In the genomic region with DNA sequence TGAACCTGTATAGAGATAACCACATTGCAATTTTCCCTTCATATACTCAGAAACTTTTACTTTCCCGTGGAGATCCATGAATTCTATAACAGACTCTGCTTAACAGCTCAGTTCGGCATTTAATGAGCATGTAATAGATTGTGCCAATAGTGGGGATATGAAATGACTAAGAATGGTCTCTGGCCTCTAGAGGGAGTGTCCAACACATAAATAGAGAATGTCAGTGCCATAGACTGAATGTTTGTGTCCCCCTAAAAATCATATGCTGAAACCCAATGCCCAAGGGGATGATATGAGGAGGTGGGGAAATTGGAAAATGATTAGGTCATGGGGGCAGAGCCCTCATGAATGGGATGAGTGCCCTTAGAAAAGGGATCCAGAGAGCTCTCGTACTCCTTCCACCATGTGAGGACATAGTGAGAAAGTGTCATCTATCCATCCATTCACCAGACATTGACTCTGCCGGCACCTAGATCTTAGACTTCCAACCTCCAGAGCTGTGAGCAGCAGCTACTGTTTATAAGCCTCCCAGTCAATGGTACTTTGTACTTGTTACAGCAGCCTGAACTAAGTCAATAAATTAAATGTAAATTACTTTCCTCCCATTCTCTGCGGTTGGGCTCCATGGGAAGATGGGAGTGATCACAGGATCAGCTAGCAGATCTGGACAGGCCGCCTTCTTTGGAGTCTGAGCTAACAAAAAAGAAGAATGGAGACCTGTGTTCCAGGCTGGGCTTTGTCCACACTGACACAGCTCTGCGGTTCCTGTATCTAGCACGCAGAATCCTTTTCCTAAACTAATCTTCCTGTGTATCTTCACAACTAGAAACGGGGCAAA, we compare ENCODE assay signal across 1 cellular context.
TF ChIP-seq lines count a peak whose summit lies in the region.

No MANE protein-coding gene starts in this region.

TF ChIP-seq in HepG2, 621 proteins besides CTCF, POLR2A, EP300 and RAD21 (continued from another document and continues in another):
- TF ChIP-seq, protein P1, sequence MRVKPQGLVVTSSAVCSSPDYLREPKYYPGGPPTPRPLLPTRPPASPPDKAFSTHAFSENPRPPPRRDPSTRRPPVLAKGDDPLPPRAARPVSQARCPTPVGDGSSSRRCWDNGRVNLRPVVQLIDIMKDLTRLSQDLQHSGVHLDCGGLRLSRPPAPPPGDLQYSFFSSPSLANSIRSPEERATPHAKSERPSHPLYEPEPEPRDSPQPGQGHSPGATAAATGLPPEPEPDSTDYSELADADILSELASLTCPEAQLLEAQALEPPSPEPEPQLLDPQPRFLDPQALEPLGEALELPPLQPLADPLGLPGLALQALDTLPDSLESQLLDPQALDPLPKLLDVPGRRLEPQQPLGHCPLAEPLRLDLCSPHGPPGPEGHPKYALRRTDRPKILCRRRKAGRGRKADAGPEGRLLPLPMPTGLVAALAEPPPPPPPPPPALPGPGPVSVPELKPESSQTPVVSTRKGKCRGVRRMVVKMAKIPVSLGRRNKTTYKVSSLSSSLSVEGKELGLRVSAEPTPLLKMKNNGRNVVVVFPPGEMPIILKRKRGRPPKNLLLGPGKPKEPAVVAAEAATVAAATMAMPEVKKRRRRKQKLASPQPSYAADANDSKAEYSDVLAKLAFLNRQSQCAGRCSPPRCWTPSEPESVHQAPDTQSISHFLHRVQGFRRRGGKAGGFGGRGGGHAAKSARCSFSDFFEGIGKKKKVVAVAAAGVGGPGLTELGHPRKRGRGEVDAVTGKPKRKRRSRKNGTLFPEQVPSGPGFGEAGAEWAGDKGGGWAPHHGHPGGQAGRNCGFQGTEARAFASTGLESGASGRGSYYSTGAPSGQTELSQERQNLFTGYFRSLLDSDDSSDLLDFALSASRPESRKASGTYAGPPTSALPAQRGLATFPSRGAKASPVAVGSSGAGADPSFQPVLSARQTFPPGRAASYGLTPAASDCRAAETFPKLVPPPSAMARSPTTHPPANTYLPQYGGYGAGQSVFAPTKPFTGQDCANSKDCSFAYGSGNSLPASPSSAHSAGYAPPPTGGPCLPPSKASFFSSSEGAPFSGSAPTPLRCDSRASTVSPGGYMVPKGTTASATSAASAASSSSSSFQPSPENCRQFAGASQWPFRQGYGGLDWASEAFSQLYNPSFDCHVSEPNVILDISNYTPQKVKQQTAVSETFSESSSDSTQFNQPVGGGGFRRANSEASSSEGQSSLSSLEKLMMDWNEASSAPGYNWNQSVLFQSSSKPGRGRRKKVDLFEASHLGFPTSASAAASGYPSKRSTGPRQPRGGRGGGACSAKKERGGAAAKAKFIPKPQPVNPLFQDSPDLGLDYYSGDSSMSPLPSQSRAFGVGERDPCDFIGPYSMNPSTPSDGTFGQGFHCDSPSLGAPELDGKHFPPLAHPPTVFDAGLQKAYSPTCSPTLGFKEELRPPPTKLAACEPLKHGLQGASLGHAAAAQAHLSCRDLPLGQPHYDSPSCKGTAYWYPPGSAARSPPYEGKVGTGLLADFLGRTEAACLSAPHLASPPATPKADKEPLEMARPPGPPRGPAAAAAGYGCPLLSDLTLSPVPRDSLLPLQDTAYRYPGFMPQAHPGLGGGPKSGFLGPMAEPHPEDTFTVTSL (CRISPR knock-in tag; IDR thresholded peaks at IDR 0.05; ENCODE audit: borderline replicate concordance) = peak; percentile 61; the same call in 1 of the 2 replicates
- TF ChIP-seq FOXO1 (CRISPR knock-in tag; IDR thresholded peaks at IDR 0.05) = no peak
- TF ChIP-seq STAG1 (CRISPR knock-in tag; IDR thresholded peaks at IDR 0.05) = peak; percentile 53
- TF ChIP-seq, protein P2, sequence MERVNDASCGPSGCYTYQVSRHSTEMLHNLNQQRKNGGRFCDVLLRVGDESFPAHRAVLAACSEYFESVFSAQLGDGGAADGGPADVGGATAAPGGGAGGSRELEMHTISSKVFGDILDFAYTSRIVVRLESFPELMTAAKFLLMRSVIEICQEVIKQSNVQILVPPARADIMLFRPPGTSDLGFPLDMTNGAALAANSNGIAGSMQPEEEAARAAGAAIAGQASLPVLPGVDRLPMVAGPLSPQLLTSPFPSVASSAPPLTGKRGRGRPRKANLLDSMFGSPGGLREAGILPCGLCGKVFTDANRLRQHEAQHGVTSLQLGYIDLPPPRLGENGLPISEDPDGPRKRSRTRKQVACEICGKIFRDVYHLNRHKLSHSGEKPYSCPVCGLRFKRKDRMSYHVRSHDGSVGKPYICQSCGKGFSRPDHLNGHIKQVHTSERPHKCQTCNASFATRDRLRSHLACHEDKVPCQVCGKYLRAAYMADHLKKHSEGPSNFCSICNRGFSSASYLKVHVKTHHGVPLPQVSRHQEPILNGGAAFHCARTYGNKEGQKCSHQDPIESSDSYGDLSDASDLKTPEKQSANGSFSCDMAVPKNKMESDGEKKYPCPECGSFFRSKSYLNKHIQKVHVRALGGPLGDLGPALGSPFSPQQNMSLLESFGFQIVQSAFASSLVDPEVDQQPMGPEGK (CRISPR knock-in tag; IDR thresholded peaks at IDR 0.05) = no peak
- TF ChIP-seq IRF2 (CRISPR knock-in tag; IDR thresholded peaks at IDR 0.05) = 0 out of 2 replicates have a peak, but pooled peaks have one; percentile 11
- TF ChIP-seq, protein P3, sequence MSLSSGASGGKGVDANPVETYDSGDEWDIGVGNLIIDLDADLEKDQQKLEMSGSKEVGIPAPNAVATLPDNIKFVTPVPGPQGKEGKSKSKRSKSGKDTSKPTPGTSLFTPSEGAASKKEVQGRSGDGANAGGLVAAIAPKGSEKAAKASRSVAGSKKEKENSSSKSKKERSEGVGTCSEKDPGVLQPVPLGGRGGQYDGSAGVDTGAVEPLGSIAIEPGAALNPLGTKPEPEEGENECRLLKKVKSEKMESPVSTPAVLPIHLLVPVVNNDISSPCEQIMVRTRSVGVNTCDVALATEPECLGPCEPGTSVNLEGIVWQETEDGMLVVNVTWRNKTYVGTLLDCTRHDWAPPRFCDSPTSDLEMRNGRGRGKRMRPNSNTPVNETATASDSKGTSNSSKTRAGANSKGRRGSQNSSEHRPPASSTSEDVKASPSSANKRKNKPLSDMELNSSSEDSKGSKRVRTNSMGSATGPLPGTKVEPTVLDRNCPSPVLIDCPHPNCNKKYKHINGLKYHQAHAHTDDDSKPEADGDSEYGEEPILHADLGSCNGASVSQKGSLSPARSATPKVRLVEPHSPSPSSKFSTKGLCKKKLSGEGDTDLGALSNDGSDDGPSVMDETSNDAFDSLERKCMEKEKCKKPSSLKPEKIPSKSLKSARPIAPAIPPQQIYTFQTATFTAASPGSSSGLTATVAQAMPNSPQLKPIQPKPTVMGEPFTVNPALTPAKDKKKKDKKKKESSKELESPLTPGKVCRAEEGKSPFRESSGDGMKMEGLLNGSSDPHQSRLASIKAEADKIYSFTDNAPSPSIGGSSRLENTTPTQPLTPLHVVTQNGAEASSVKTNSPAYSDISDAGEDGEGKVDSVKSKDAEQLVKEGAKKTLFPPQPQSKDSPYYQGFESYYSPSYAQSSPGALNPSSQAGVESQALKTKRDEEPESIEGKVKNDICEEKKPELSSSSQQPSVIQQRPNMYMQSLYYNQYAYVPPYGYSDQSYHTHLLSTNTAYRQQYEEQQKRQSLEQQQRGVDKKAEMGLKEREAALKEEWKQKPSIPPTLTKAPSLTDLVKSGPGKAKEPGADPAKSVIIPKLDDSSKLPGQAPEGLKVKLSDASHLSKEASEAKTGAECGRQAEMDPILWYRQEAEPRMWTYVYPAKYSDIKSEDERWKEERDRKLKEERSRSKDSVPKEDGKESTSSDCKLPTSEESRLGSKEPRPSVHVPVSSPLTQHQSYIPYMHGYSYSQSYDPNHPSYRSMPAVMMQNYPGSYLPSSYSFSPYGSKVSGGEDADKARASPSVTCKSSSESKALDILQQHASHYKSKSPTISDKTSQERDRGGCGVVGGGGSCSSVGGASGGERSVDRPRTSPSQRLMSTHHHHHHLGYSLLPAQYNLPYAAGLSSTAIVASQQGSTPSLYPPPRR (CRISPR knock-in tag; IDR thresholded peaks at IDR 0.05; ENCODE audit: borderline replicate concordance) = peak; percentile 17; the same call in 1 of the 2 replicates
- TF ChIP-seq SNAI1 (CRISPR knock-in tag; IDR thresholded peaks at IDR 0.05; ENCODE audit: borderline replicate concordance) = no peak
- TF ChIP-seq RBAK (CRISPR knock-in tag; IDR thresholded peaks at IDR 0.05) = no peak
- TF ChIP-seq NFYB (CRISPR knock-in tag; IDR thresholded peaks at IDR 0.05) = no peak
- TF ChIP-seq PTBP1 (IDR thresholded peaks at IDR 0.05; ENCODE audit: low read depth, low read length, poor library complexity, severe bottlenecking) = no peak
- TF ChIP-seq, protein P4, sequence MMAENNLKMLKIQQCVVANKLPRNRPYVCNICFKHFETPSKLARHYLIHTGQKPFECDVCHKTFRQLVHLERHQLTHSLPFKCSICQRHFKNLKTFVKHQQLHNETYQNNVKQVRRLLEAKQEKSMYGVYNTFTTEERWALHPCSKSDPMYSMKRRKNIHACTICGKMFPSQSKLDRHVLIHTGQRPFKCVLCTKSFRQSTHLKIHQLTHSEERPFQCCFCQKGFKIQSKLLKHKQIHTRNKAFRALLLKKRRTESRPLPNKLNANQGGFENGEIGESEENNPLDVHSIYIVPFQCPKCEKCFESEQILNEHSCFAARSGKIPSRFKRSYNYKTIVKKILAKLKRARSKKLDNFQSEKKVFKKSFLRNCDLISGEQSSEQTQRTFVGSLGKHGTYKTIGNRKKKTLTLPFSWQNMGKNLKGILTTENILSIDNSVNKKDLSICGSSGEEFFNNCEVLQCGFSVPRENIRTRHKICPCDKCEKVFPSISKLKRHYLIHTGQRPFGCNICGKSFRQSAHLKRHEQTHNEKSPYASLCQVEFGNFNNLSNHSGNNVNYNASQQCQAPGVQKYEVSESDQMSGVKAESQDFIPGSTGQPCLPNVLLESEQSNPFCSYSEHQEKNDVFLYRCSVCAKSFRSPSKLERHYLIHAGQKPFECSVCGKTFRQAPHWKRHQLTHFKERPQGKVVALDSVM (CRISPR knock-in tag; IDR thresholded peaks at IDR 0.05) = no peak
- no peak for TF ChIP-seq PHF20 (CRISPR knock-in tag; IDR thresholded peaks at IDR 0.05)
- TF ChIP-seq, protein P5, sequence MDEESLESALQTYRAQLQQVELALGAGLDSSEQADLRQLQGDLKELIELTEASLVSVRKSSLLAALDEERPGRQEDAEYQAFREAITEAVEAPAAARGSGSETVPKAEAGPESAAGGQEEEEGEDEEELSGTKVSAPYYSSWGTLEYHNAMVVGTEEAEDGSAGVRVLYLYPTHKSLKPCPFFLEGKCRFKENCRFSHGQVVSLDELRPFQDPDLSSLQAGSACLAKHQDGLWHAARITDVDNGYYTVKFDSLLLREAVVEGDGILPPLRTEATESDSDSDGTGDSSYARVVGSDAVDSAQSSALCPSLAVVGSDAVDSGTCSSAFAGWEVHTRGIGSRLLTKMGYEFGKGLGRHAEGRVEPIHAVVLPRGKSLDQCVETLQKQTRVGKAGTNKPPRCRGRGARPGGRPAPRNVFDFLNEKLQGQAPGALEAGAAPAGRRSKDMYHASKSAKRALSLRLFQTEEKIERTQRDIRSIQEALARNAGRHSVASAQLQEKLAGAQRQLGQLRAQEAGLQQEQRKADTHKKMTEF (CRISPR knock-in tag; IDR thresholded peaks at IDR 0.05) = peak; percentile 45; the same call in 1 of the 2 replicates
- TF ChIP-seq, protein P6, sequence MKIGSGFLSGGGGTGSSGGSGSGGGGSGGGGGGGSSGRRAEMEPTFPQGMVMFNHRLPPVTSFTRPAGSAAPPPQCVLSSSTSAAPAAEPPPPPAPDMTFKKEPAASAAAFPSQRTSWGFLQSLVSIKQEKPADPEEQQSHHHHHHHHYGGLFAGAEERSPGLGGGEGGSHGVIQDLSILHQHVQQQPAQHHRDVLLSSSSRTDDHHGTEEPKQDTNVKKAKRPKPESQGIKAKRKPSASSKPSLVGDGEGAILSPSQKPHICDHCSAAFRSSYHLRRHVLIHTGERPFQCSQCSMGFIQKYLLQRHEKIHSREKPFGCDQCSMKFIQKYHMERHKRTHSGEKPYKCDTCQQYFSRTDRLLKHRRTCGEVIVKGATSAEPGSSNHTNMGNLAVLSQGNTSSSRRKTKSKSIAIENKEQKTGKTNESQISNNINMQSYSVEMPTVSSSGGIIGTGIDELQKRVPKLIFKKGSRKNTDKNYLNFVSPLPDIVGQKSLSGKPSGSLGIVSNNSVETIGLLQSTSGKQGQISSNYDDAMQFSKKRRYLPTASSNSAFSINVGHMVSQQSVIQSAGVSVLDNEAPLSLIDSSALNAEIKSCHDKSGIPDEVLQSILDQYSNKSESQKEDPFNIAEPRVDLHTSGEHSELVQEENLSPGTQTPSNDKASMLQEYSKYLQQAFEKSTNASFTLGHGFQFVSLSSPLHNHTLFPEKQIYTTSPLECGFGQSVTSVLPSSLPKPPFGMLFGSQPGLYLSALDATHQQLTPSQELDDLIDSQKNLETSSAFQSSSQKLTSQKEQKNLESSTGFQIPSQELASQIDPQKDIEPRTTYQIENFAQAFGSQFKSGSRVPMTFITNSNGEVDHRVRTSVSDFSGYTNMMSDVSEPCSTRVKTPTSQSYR (CRISPR knock-in tag; IDR thresholded peaks at IDR 0.05; ENCODE audit: borderline replicate concordance) = no peak
- 0 out of 2 replicates have a peak, but pooled peaks have one; percentile 65 for TF ChIP-seq CBFB (CRISPR knock-in tag; IDR thresholded peaks at IDR 0.05)
- TF ChIP-seq HNF4A (CRISPR knock-in tag; IDR thresholded peaks at IDR 0.05) = peak; percentile 75
- TF ChIP-seq, protein P7, sequence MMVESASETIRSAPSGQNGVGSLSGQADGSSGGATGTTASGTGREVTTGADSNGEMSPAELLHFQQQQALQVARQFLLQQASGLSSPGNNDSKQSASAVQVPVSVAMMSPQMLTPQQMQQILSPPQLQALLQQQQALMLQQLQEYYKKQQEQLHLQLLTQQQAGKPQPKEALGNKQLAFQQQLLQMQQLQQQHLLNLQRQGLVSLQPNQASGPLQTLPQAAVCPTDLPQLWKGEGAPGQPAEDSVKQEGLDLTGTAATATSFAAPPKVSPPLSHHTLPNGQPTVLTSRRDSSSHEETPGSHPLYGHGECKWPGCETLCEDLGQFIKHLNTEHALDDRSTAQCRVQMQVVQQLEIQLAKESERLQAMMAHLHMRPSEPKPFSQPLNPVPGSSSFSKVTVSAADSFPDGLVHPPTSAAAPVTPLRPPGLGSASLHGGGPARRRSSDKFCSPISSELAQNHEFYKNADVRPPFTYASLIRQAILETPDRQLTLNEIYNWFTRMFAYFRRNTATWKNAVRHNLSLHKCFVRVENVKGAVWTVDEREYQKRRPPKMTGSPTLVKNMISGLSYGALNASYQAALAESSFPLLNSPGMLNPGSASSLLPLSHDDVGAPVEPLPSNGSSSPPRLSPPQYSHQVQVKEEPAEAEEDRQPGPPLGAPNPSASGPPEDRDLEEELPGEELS (CRISPR knock-in tag; IDR thresholded peaks at IDR 0.05) = peak; percentile 35; the same call in 1 of the 2 replicates
- TF ChIP-seq, protein P8, sequence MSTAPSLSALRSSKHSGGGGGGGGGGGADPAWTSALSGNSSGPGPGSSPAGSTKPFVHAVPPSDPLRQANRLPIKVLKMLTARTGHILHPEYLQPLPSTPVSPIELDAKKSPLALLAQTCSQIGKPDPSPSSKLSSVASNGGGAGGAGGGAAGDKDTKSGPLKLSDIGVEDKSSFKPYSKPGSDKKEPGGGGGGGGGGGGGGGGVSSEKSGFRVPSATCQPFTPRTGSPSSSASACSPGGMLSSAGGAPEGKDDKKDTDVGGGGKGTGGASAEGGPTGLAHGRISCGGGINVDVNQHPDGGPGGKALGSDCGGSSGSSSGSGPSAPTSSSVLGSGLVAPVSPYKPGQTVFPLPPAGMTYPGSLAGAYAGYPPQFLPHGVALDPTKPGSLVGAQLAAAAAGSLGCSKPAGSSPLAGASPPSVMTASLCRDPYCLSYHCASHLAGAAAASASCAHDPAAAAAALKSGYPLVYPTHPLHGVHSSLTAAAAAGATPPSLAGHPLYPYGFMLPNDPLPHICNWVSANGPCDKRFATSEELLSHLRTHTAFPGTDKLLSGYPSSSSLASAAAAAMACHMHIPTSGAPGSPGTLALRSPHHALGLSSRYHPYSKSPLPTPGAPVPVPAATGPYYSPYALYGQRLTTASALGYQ (CRISPR knock-in tag; IDR thresholded peaks at IDR 0.05) = peak; percentile 26; the same call in 1 of the 2 replicates
- peak; percentile 34 for TF ChIP-seq MED1 (CRISPR knock-in tag; IDR thresholded peaks at IDR 0.05)
- TF ChIP-seq STAT5B (CRISPR knock-in tag; IDR thresholded peaks at IDR 0.05) = no peak
- TF ChIP-seq RFX5 (IDR thresholded peaks at IDR 0.05; ENCODE audit: low read depth, low read length) = no peak
- no peak for TF ChIP-seq CHD2 (IDR thresholded peaks at IDR 0.05; ENCODE audit: low read depth, low read length)
